14 cellular contexts compared by ENCODE assay signal in genomic region chrX:12954376-12954775, GRCh38. TPM values are rescaled to one million over a fixed set of nuclear protein-coding genes. Genes with fewer than 3 reads are reported as not detected.
DNase-seq lines count a peak whose midpoint lies in the region; ATAC-seq and TF ChIP-seq lines count a peak whose summit lies in the region.
"Had no signal": no experiment of that assay in that cellular context is flagged by ENCODE, and none has a peak within 500 bp of the region (broad histone marks: within the 10 kb centered on the region; RNA-seq: fewer than 3 reads in every experiment).

No MANE protein-coding gene starts in this region.

- no peak for TF ChIP-seq CTCF in SU-DHL-6 (IDR thresholded peaks at IDR 0.05; ENCODE audit: insufficient read depth, low read length, poor library complexity, severe bottlenecking)

- peak overlapping the region; percentile 86 to 95 for H3K4me3 Mint-ChIP-seq in activated T-cell treated with anti-CD3 and anti-CD28 coated beads, Interleukin-2, amount 50 U/mL, for 72 hours
- peak overlapping the region; percentile 73 to 78 for H3K4me3 Mint-ChIP-seq in effector memory CD8-positive, alpha-beta T cell

- no peak overlapping the region for H2AFZ ChIP-seq in SU-DHL-6 (ENCODE audit: low read depth, low read length, severe bottlenecking)

- H3K36me3 Mint-ChIP-seq in activated T-cell treated with anti-CD3 and anti-CD28 coated beads, Interleukin-2, amount 50 U/mL, for 72 hours (ENCODE audit: insufficient read depth in 2 of 2), result peaks cover 0 to 5% of the 10 kb centered on the region in 2 donors
- H3K36me3 Mint-ChIP-seq in effector memory CD8-positive, alpha-beta T cell (ENCODE audit: insufficient read depth), result peaks cover 31% of the 10 kb centered on the region

- no peak for DNase-seq in activated T-cell treated with anti-CD3 and anti-CD28 coated beads, Interleukin-2, amount 50 U/mL, for 72 hours
- DNase-seq in activated T-cell treated with anti-CD3 and anti-CD28 coated beads for 4 hours (no peak), NCI-H1092 treated with DMSO at 0.1 percent for 48 hours (lab: John Stamatoyannopoulos, UW) (no peak), DMS153 (lab: John Stamatoyannopoulos, UW) (no peak)
- DNase-seq in effector memory CD8-positive, alpha-beta T cell, result no peak
- DNase-seq: DMS53, foreskin keratinocyte, mammary epithelial cell, MM.1S, NCI-H2081 treated with DMSO at 0.1 percent for 48 hours, SHP77 had no signal

- peaks cover 4% of the 10 kb centered on the region for H3K27me3 Mint-ChIP-seq in activated T-cell treated with anti-CD3 and anti-CD28 coated beads, Interleukin-2, amount 50 U/mL, for 72 hours (ENCODE audit: low read depth)
- no peaks in the 10 kb centered on the region for H3K27me3 Mint-ChIP-seq in effector memory CD8-positive, alpha-beta T cell

- peak overlapping the region; percentile 82 for H3K4me2 ChIP-seq in SU-DHL-6 (ENCODE audit: low read depth, low read length, poor library complexity, severe bottlenecking)

- no peaks in the 10 kb centered on the region for H3K27me3 ChIP-seq in SU-DHL-6 (ENCODE audit: low read length)
- H3K27me3 ChIP-seq in thymus (ENCODE audit: control insufficient read depth, insufficient read depth), result no peaks in the 10 kb centered on the region
- H3K27me3 ChIP-seq: foreskin keratinocyte had no signal

- no peaks in the 10 kb centered on the region; the same call in 1 of the 2 replicates for H3K79me2 ChIP-seq in SU-DHL-6 (ENCODE audit: insufficient read depth, low read length)

- H3K27ac ChIP-seq in SU-DHL-6 (ENCODE audit: low read depth, low read length) (peak overlapping the region; percentile 100), thymus (ENCODE audit: low read depth) (peak overlapping the region; percentile 93)
- H3K27ac ChIP-seq: foreskin keratinocyte had no signal

- peak overlapping the region; percentile 97 for H3K27ac Mint-ChIP-seq in activated T-cell treated with anti-CD3 and anti-CD28 coated beads, Interleukin-2, amount 50 U/mL, for 72 hours
- peak overlapping the region; percentile 97 to 98 for H3K27ac Mint-ChIP-seq in effector memory CD8-positive, alpha-beta T cell

- H3K9me3 ChIP-seq in SU-DHL-6 (ENCODE audit: insufficient read depth, low read length), result no peaks in the 10 kb centered on the region
- no peaks in the 10 kb centered on the region for H3K9me3 ChIP-seq in thymus (ENCODE audit: control insufficient read depth)

- H3K9ac ChIP-seq in SU-DHL-6 (ENCODE audit: low read length), result peak overlapping the region; percentile 77

- H3K9me3 Mint-ChIP-seq in activated T-cell treated with anti-CD3 and anti-CD28 coated beads, Interleukin-2, amount 50 U/mL, for 72 hours, result no peaks in the 10 kb centered on the region
- H3K9me3 Mint-ChIP-seq in effector memory CD8-positive, alpha-beta T cell, result no peaks in the 10 kb centered on the region

- no peaks in the 10 kb centered on the region for H3K9me2 ChIP-seq in SU-DHL-6 (replicated peaks; ENCODE audit: insufficient read depth, low read length)

- H3K4me3 ChIP-seq in SU-DHL-6 (ENCODE audit: insufficient read depth, low read length, poor library complexity, severe bottlenecking) (no peak overlapping the region), thymus (ENCODE audit: low read length) (no peak overlapping the region)

- H4K20me1 ChIP-seq in SU-DHL-6 (ENCODE audit: low read depth, low read length), result no peaks in the 10 kb centered on the region

- H3K4me1 Mint-ChIP-seq in activated T-cell treated with anti-CD3 and anti-CD28 coated beads, Interleukin-2, amount 50 U/mL, for 72 hours (ENCODE audit: low read depth), result peaks cover 92% of the 10 kb centered on the region
- H3K4me1 Mint-ChIP-seq in effector memory CD8-positive, alpha-beta T cell (ENCODE audit: low read depth in 2 of 2), result peaks cover 52 to 57% of the 10 kb centered on the region in 2 donors

- 90% methylated on average over 9 of the region's 9 CpGs for WGBS in thymus

- H3K36me3 ChIP-seq in SU-DHL-6 (ENCODE audit: low read length) (no peaks in the 10 kb centered on the region), thymus (ENCODE audit: control insufficient read depth, insufficient read depth) (no peaks in the 10 kb centered on the region)

- no peak for ATAC-seq in activated T-cell treated with anti-CD3 and anti-CD28 coated beads, Interleukin-2, amount 50 U/mL, for 72 hours (replicated peaks in 1 of 2)
- ATAC-seq in effector memory CD8-positive, alpha-beta T cell (replicated peaks), result peak; percentile 12
- ATAC-seq in HG03039 (IDR thresholded peaks at IDR 0.05; ENCODE audit: unreplicated experiment), result no peak
- ATAC-seq: foreskin keratinocyte had no signal

- peaks cover 72% of the 10 kb centered on the region for H3F3A ChIP-seq in SU-DHL-6 (ENCODE audit: insufficient read depth)

- peaks cover 24% of the 10 kb centered on the region for H3K4me1 ChIP-seq in thymus (ENCODE audit: control insufficient read depth, insufficient read depth, low read length)

RNA-seq across cellular contexts. Expression of gene TMSB4X, which starts 20.5 kb away (rescaled TPM):
- 1,000 to 10,000 TPM; 4,011 to 4,477 TPM for total RNA-seq in activated T-cell treated with anti-CD3 and anti-CD28 coated beads, Interleukin-2, amount 50 U/mL, for 72 hours
- polyA plus RNA-seq in thymus, result 12,473 TPM

RNA-seq across cellular contexts. Expression of gene TLR8, which starts 48.0 kb away (rescaled TPM):
- total RNA-seq in activated T-cell treated with anti-CD3 and anti-CD28 coated beads, Interleukin-2, amount 50 U/mL, for 72 hours, result not detected
- 0.78 TPM for polyA plus RNA-seq in thymus
- total RNA-seq: foreskin keratinocyte, mammary epithelial cell had no signal
- polyA plus RNA-seq: foreskin keratinocyte, mammary epithelial cell had no signal
